In the genomic region with DNA sequence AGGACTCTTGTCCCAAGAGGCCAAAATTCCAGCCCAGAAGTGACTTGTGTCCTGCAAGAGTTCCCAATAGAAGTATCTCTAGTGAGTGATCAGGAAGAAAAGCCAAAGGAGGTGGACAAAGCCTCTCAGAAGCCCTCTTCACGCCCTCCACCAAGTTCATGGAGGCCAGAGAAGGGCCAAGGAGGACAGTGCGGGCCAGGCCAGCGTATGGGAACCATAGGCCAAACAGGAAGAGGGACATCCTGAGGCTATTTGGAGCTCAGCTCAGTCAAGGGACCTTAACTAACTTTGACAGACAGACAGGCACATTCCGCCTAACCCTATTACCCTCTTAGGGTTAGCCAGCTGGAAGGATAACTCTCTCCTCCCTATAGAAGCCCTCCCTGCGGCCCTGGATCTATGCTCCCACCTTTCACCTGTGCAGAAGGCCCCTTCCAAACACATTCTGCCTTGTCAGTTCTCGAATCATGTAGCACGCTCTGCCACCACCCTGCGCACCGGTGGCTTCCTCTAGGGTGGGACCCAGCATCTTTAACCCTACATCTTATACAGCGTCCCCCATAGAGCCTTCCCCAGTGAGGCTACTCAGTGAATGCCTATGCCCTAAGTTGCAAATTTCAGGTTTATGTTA, we compare ENCODE assay signal across 30 cellular contexts. TPM values are rescaled to one million over a fixed set of nuclear protein-coding genes. Genes with fewer than 3 reads are reported as not detected.
"Had no signal": no experiment of that assay in that cellular context is flagged by ENCODE, and none has a peak within 500 bp of the region (broad histone marks: within the 10 kb centered on the region; RNA-seq: fewer than 3 reads in every experiment).

No MANE protein-coding gene starts in this region.

- H3K9me3 ChIP-seq: left lung, lower lobe of right lung, neutrophil, psoas muscle, right lobe of liver, transverse colon, upper lobe of right lung had no signal

- DNase-seq: hippocampal formation; kidney; left colon; left lung; lower lobe of right lung; mammary epithelial cell; mesenchymal stem cell; naive thymus-derived CD8-positive, alpha-beta T cell; occipital lobe; psoas muscle; right lobe of liver; stimulated activated CD4-positive, alpha-beta T cell treated with anti-CD3 and anti-CD28 coated beads, Interleukin-1b, Interleukin-23, amount 100 ng/mL, for 48 hours; stimulated activated CD4-positive, alpha-beta T cell treated with anti-CD3 and anti-CD28 coated beads, Interleukin-2, amount 100 ng/mL, for 48 hours; stimulated activated CD4-positive, alpha-beta T cell treated with anti-CD3 and anti-CD28 coated beads, Interleukin-4, amount 100 ng/mL, for 4 hours; stimulated activated CD8-positive, alpha-beta memory T cell treated with anti-CD3 and anti-CD28 coated beads, Interleukin-4, amount 100 ng/mL, for 48 hours; stimulated activated naive CD4-positive, alpha-beta T cell treated with Interleukin-2 at 50 U/mL for 16 hours; stimulated activated naive CD8-positive, alpha-beta T cell treated with anti-CD3 and anti-CD28 coated beads, Interleukin-15, amount 100 ng/mL, for 72 hours; substantia nigra; transverse colon; upper lobe of right lung had no signal

- H3K27me3 ChIP-seq: left lung, neutrophil, right lobe of liver, transverse colon, upper lobe of right lung had no signal

- H3K36me3 ChIP-seq: left lung, lower lobe of right lung, neutrophil, right lobe of liver, transverse colon, upper lobe of right lung had no signal

- H3K4me3 ChIP-seq: left lung, lower lobe of right lung, psoas muscle, right lobe of liver, smooth muscle cell, transverse colon, upper lobe of right lung had no signal

- ATAC-seq: left colon; left lung; lower lobe of right lung; naive thymus-derived CD8-positive, alpha-beta T cell; psoas muscle; right lobe of liver; stimulated activated memory B cell treated with anti-CD40 and anti-IgM and Interleukin-4, amounts not matched to agents 10 μg/mL and 1 μg/mL and 100 μg/mL, for 72 hours; upper lobe of right lung had no signal

- H3K4me3 Mint-ChIP-seq: naive thymus-derived CD8-positive, alpha-beta T cell; nephron; neural crest cell; stimulated activated memory B cell treated with anti-CD40 and anti-IgM and Interleukin-4, amounts not matched to agents 10 μg/mL and 1 μg/mL and 100 μg/mL, for 72 hours; stimulated activated naive CD8-positive, alpha-beta T cell treated with anti-CD3 and anti-CD28 coated beads, Interleukin-15, amount 100 ng/mL, for 72 hours had no signal

- H3K27ac ChIP-seq: left lung, lower lobe of right lung, neutrophil, parathyroid adenoma, psoas muscle, right lobe of liver, transverse colon, upper lobe of right lung had no signal

- H3K4me1 ChIP-seq: left lung, lower lobe of right lung, parathyroid adenoma, psoas muscle, right lobe of liver, transverse colon, upper lobe of right lung had no signal

- H3K4me1 Mint-ChIP-seq: nephron; stimulated activated memory B cell treated with anti-CD40 and anti-IgM and Interleukin-4, amounts not matched to agents 10 μg/mL and 1 μg/mL and 100 μg/mL, for 72 hours; stimulated activated naive CD8-positive, alpha-beta T cell treated with anti-CD3 and anti-CD28 coated beads, Interleukin-15, amount 100 ng/mL, for 72 hours had no signal

- H3K9me3 Mint-ChIP-seq: naive thymus-derived CD8-positive, alpha-beta T cell; nephron; neural crest cell; stimulated activated memory B cell treated with anti-CD40 and anti-IgM and Interleukin-4, amounts not matched to agents 10 μg/mL and 1 μg/mL and 100 μg/mL, for 72 hours; stimulated activated naive CD8-positive, alpha-beta T cell treated with anti-CD3 and anti-CD28 coated beads, Interleukin-15, amount 100 ng/mL, for 72 hours had no signal

- H3K27ac Mint-ChIP-seq: nephron; stimulated activated memory B cell treated with anti-CD40 and anti-IgM and Interleukin-4, amounts not matched to agents 10 μg/mL and 1 μg/mL and 100 μg/mL, for 72 hours; stimulated activated naive CD8-positive, alpha-beta T cell treated with anti-CD3 and anti-CD28 coated beads, Interleukin-15, amount 100 ng/mL, for 72 hours had no signal

- H3K36me3 Mint-ChIP-seq: naive thymus-derived CD8-positive, alpha-beta T cell; stimulated activated memory B cell treated with anti-CD40 and anti-IgM and Interleukin-4, amounts not matched to agents 10 μg/mL and 1 μg/mL and 100 μg/mL, for 72 hours had no signal

- H3K27me3 Mint-ChIP-seq: stimulated activated naive CD8-positive, alpha-beta T cell treated with anti-CD3 and anti-CD28 coated beads, Interleukin-15, amount 100 ng/mL, for 72 hours had no signal

RNA-seq across cellular contexts. Expression of a gene that starts 37.2 kb away (rescaled TPM):
- total RNA-seq: naive thymus-derived CD8-positive, alpha-beta T cell; osteocyte; posterior vena cava; psoas muscle; right lobe of liver; skeletal muscle tissue; smooth muscle cell; upper lobe of right lung had no signal
- polyA plus RNA-seq: liver; naive thymus-derived CD8-positive, alpha-beta T cell had no signal
